In the genomic region with DNA sequence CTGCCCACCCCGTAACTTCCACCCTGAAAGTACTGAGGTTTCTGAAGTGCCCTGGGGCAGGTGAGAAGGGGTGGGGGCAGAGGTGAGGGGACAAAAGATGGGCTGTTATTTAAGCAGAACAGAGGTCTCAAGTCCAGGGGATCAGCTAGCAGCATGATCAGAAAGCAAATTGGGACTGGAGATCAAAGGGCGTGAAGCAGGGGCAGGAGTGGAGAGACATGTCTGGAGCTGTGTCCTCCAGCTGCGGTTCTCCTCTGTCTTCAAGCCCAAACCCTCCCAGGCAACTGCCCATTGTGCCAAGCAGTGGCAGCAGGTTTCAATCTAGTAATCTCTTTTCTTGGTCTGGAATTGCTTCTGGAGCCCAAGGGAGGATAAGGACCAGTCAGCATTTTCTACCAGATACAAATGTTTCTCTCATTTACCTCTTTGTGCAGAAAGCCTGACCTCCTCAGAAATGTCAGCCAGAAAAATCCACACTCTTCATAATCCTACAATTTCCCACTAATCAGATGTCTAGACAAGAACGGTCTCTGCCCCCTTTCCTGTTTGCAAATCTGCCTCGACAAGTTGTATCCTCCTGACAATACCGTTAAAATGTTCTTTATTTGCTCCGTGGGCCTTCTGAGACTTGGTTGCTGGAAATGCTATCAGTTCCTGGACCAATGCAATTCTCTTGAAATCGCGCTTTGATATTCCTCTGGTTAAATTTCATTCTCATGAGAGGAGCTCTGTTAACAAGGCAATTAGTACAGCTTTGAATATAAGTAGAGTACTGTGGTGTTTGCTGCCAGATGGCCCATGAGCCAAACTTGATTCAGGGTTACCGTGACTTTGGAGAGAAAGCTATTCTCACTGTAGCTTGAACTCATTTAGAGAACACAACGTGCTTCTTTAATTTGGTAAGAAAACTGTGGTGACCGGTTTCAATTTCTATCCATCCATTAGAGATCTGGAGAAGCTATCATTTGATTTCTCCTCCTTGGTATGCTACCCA, we compare ENCODE assay signal across 1 cellular context.
TF ChIP-seq lines count a peak whose summit lies in the region.

No MANE protein-coding gene starts in this region.

TF ChIP-seq in H1, 55 proteins besides CTCF, POLR2A, EP300 and RAD21:
- TF ChIP-seq PHF8 (conservative IDR thresholded peaks at IDR 0.05; ENCODE audit: low read depth, low read length) (no peak), HDAC2 (IDR thresholded peaks at IDR 0.05; ENCODE audit: borderline replicate concordance in 1 of 2, low read depth in 2 of 2, low read length in 2 of 2) (no peak), SRF (IDR thresholded peaks at IDR 0.05; ENCODE audit: low read depth, low read length) (no peak), JUN (IDR thresholded peaks at IDR 0.05; ENCODE audit: low read depth, low read length) (no peak), TCF12 (IDR thresholded peaks at IDR 0.05; ENCODE audit: low read depth, low read length) (no peak), POLR2AphosphoS5 (IDR thresholded peaks at IDR 0.05; ENCODE audit: low read depth, low read length) (no peak)
TF ChIP-seq in H1: peak in this region for 0.
